1 cellular context compared by ENCODE assay signal in the genomic region with DNA sequence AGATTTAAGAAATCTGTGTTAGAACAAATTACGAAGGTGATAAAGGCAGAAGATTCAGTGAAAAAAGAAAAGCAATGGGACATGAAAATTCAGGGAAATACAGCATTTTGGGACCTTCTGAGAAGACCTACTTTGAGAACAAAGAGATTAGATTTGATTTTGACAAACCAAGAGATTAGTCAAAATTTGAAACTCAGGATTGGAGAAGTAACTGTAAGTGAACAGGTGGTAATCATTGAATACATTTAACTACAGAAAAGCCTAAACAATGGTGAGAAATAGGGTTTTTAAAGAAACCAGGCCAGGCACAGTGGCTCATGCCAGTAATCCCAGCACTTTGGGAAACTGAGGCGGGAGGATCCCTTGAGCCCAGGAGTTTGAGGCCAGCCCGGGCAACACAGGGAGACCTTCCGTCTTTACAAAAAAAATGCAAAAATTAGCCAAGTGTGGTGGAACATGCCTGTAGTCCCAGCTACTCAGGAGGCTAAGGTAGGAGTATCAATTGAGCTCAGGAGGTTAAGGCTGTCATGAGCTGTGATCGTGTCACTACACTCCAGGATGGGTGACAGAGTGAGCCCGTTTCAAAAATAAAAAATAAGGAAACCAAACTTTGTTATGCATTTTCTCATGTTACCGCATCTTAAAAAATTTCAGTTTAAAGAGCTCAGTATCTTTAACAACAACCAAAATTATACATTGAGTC.
TF ChIP-seq lines count a peak whose summit lies in the region.

No MANE protein-coding gene starts in this region.

TF ChIP-seq in K562, 482 proteins besides CTCF, POLR2A, EP300 and RAD21 (continued from another document):
- TF ChIP-seq ZKSCAN8 (CRISPR knock-in tag; IDR thresholded peaks at IDR 0.05), result no peak
- no peak for TF ChIP-seq FUS (optimal IDR thresholded peaks at IDR 0.05; ENCODE audit: low read depth, low read length)
- no peak for TF ChIP-seq SMARCC2 (IDR thresholded peaks at IDR 0.05; ENCODE audit: low read depth)
- TF ChIP-seq, protein P1, sequence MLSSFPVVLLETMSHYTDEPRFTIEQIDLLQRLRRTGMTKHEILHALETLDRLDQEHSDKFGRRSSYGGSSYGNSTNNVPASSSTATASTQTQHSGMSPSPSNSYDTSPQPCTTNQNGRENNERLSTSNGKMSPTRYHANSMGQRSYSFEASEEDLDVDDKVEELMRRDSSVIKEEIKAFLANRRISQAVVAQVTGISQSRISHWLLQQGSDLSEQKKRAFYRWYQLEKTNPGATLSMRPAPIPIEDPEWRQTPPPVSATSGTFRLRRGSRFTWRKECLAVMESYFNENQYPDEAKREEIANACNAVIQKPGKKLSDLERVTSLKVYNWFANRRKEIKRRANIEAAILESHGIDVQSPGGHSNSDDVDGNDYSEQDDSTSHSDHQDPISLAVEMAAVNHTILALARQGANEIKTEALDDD (IDR thresholded peaks at IDR 0.05), result no peak
- TF ChIP-seq HDAC8 (tag; IDR thresholded peaks at IDR 0.05), result no peak
- TF ChIP-seq XRCC4 (IDR thresholded peaks at IDR 0.05; ENCODE audit: extremely low read depth, insufficient read depth, insufficient read length), result no peak
- no peak for TF ChIP-seq CBX2 (IDR thresholded peaks at IDR 0.05; ENCODE audit: insufficient read depth, low read length, poor library complexity, severe bottlenecking)
- TF ChIP-seq CBFB (CRISPR knock-in tag; IDR thresholded peaks at IDR 0.05), result no peak
- TF ChIP-seq, protein P2, sequence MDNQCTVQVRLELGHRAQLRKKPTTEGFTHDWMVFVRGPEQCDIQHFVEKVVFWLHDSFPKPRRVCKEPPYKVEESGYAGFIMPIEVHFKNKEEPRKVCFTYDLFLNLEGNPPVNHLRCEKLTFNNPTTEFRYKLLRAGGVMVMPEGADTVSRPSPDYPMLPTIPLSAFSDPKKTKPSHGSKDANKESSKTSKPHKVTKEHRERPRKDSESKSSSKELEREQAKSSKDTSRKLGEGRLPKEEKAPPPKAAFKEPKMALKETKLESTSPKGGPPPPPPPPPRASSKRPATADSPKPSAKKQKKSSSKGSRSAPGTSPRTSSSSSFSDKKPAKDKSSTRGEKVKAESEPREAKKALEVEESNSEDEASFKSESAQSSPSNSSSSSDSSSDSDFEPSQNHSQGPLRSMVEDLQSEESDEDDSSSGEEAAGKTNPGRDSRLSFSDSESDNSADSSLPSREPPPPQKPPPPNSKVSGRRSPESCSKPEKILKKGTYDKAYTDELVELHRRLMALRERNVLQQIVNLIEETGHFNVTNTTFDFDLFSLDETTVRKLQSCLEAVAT (IDR thresholded peaks at IDR 0.05), result no peak
- TF ChIP-seq YBX1 (IDR thresholded peaks at IDR 0.05), result no peak
- no peak for TF ChIP-seq YY1 (IDR thresholded peaks at IDR 0.05; ENCODE audit: borderline replicate concordance in 1 of 3, control insufficient read depth in 1 of 3, extremely low read depth in 1 of 3, insufficient read depth in 3 of 3, insufficient read length in 1 of 3, insufficient replicate concordance in 2 of 3, low read depth in 1 of 3, low read length in 2 of 3)
- no peak for TF ChIP-seq HIVEP1 (CRISPR knock-in tag; IDR thresholded peaks at IDR 0.05)
- no peak for TF ChIP-seq POLR2B (IDR thresholded peaks at IDR 0.05; ENCODE audit: low read depth, partially characterized antibody)
- no peak for TF ChIP-seq NR2F6 (CRISPR knock-in tag; IDR thresholded peaks at IDR 0.05)
TF ChIP-seq in K562: peak in this region for 0.
